In genomic region chr12:51320695-51321320, GRCh38 we compare ENCODE assay signal across 1 cellular context.
TF ChIP-seq lines count a peak whose summit lies in the region.

No MANE protein-coding gene starts in this region.

TF ChIP-seq in K562, 482 proteins besides CTCF, POLR2A, EP300 and RAD21 (continued from another document):
- TF ChIP-seq ZBTB2 (IDR thresholded peaks at IDR 0.05) (peak; percentile 71; the same call in 1 of the 2 replicates), ZNF551 (CRISPR knock-in tag; IDR thresholded peaks at IDR 0.05) (no peak), TFE3 (CRISPR knock-in tag; IDR thresholded peaks at IDR 0.05) (no peak), FOXK2 (conservative IDR thresholded peaks at IDR 0.05 in 1 of 2, IDR thresholded peaks at IDR 0.05 in 1 of 2; ENCODE audit: low read depth in 2 of 2) (0 out of 4 replicates have a peak, but pooled peaks of 1 of the 2 experiments have one; percentile 16), CXXC5 (CRISPR knock-in tag; IDR thresholded peaks at IDR 0.05) (peak; percentile 68), ETV5 (CRISPR knock-in tag; IDR thresholded peaks at IDR 0.05; ENCODE audit: low read depth) (peak; percentile 53; the same call in 1 of the 2 replicates), JUND (IDR thresholded peaks at IDR 0.05; ENCODE audit: borderline replicate concordance, low read depth, low read length) (no peak), JUND (tag; IDR thresholded peaks at IDR 0.05; ENCODE audit: borderline replicate concordance, low read depth, low read length) (peak; percentile 39; the same call in 1 of the 3 replicates), STAT5A (IDR thresholded peaks at IDR 0.05; ENCODE audit: borderline replicate concordance, low read length) (peak; percentile 55), LEF1 (IDR thresholded peaks at IDR 0.05) (peak; percentile 84), ELF4 (CRISPR knock-in tag; IDR thresholded peaks at IDR 0.05) (0 out of 2 replicates have a peak, but pooled peaks have one; percentile 66), MLLT1 (IDR thresholded peaks at IDR 0.05) (no peak), BCLAF1 (IDR thresholded peaks at IDR 0.05; ENCODE audit: borderline replicate concordance in 1 of 2, control insufficient read depth in 1 of 2, low read depth in 2 of 2, low read length in 1 of 2) (no peak), MTA2 (IDR thresholded peaks at IDR 0.05; ENCODE audit: low read depth) (peak; percentile 69), ZNF639 (CRISPR knock-in tag; conservative IDR thresholded peaks at IDR 0.05 in 1 of 2, IDR thresholded peaks at IDR 0.05 in 1 of 2) (0 out of 4 replicates have a peak, but pooled peaks of 1 of the 2 experiments have one; percentile 15), HDAC1 (IDR thresholded peaks at IDR 0.05) (peak in 1 of 2 experiments; percentile 63; a peak in 2 of 4 replicates), RFX5 (IDR thresholded peaks at IDR 0.05; ENCODE audit: low read depth, low read length) (no peak), ZNF592 (IDR thresholded peaks at IDR 0.05) (peak; percentile 49), DEAF1 (CRISPR knock-in tag; IDR thresholded peaks at IDR 0.05) (no peak), ZNF395 (CRISPR knock-in tag; IDR thresholded peaks at IDR 0.05) (peak; percentile 35; the same call in 1 of the 2 replicates), SP1 (CRISPR knock-in tag; IDR thresholded peaks at IDR 0.05) (no peak), DPF2 (IDR thresholded peaks at IDR 0.05) (peak; percentile 90), TCF3 (CRISPR knock-in tag; IDR thresholded peaks at IDR 0.05) (peak; percentile 84), MXD1 (CRISPR knock-in tag; IDR thresholded peaks at IDR 0.05; ENCODE audit: borderline replicate concordance, poor library complexity, severe bottlenecking) (no peak), CSDE1 (IDR thresholded peaks at IDR 0.05) (no peak), RFX7 (CRISPR knock-in tag; IDR thresholded peaks at IDR 0.05) (no peak)
